ENCODE assay signal across 20 cellular contexts in genomic region chr2:4901092-4901735, GRCh38.
A peak's percentile ranks its signal among the peaks of the same experiment; 100 is the strongest.
DNase-seq lines count a peak whose midpoint lies in the region; TF ChIP-seq lines count a peak whose summit lies in the region.
"Had no signal": no experiment of that assay in that cellular context is flagged by ENCODE, and none has a peak within 500 bp of the region (broad histone marks: within the 10 kb centered on the region; RNA-seq: fewer than 3 reads in every experiment).

No MANE protein-coding gene starts in this region.

- H3K4me2 ChIP-seq in neural progenitor cell (peak overlapping the region; percentile 62), hepatocyte (no peak overlapping the region)

- H3K27ac Mint-ChIP-seq in brain (peak overlapping the region in 3 of 5 experiments; percentile 32 to 83 (median 59)), neural progenitor cell (no peak overlapping the region)
- H3K27ac Mint-ChIP-seq: H9, HFFc6, T-cell had no signal

- peaks cover 57% of the 10 kb centered on the region for H3K4me1 Mint-ChIP-seq in brain
- peaks cover 3% of the 10 kb centered on the region for H3K4me1 Mint-ChIP-seq in neural progenitor cell
- H3K4me1 Mint-ChIP-seq: H9, T-cell had no signal

- H3K36me3 ChIP-seq in neural progenitor cell (no peaks in the 10 kb centered on the region), thyroid gland (no peaks in the 10 kb centered on the region), hepatocyte (replicated peaks; ENCODE audit: insufficient read depth, low read depth) (no peaks in the 10 kb centered on the region)
- H3K36me3 ChIP-seq: BE2C, MG63, SJCRH30 had no signal

- DNase-seq in COR-L47 (lab: John Stamatoyannopoulos, UW), result peak; percentile 18
- DNase-seq in NCI-H2171 (lab: John Stamatoyannopoulos, UW), result peak; percentile 97
- peak; percentile 82 for DNase-seq in neural progenitor cell (ENCODE audit: low spot score)
- DNase-seq in KG1 (lab: John Stamatoyannopoulos, UW), result no peak
- DNase-seq in thyroid gland, result no peak
- no peak for DNase-seq in hepatocyte (ENCODE audit: low spot score)
- DNase-seq: BE2C, EL, GF-D8, GM23248, H9, HFFc6, Kasumi-1, MG63, NCI-H1417, NCI-H1930, OCI-M1, SJCRH30, T-cell had no signal

- 68 to 82% methylated on average over 8 of the region's 8 CpGs for WGBS in thyroid gland, 2 donors
- WGBS in hepatocyte (ENCODE audit: low lambda C conversion rate, missing lambda C conversion rate), result 88% methylated on average over 8 of the region's 8 CpGs

- no peak overlapping the region for H2AFZ ChIP-seq in neural progenitor cell (replicated peaks)
- H2AFZ ChIP-seq in hepatocyte, result no peak overlapping the region
- H2AFZ ChIP-seq: GM23248 had no signal

- H3K9me3 ChIP-seq in neural progenitor cell (ENCODE audit: low read depth) (no peaks in the 10 kb centered on the region), thyroid gland (no peaks in the 10 kb centered on the region), hepatocyte (ENCODE audit: low read depth) (no peaks in the 10 kb centered on the region)
- H3K9me3 ChIP-seq: BE2C, MG63, SJCRH30 had no signal

- H3K9ac ChIP-seq in neural progenitor cell, result no peak overlapping the region
- H3K9ac ChIP-seq: GM23248 had no signal

- no peak for TF ChIP-seq POLR2A in thyroid gland (IDR thresholded peaks at IDR 0.05)

- no peaks in the 10 kb centered on the region for H3K27me3 ChIP-seq in neural progenitor cell
- H3K27me3 ChIP-seq in thyroid gland, result no peaks in the 10 kb centered on the region
- H3K27me3 ChIP-seq in hepatocyte, result no peaks in the 10 kb centered on the region
- H3K27me3 ChIP-seq: BE2C, MG63 had no signal

- H3K36me3 Mint-ChIP-seq in brain (no peaks in the 10 kb centered on the region), neural progenitor cell (no peaks in the 10 kb centered on the region)
- H3K36me3 Mint-ChIP-seq: T-cell had no signal

- intact Hi-C loops in thyroid gland (cut with DNase I), result no loop called here

- H3K4me3 Mint-ChIP-seq in brain, result no peak overlapping the region
- no peak overlapping the region for H3K4me3 Mint-ChIP-seq in neural progenitor cell
- H3K4me3 Mint-ChIP-seq: H9, HFFc6, T-cell had no signal

- H3K4me3 ChIP-seq in neural progenitor cell (no peak overlapping the region), thyroid gland (replicated peaks in 1 of 3) (no peak overlapping the region), hepatocyte (no peak overlapping the region)
- H3K4me3 ChIP-seq: GM23248, MG63, SJCRH30 had no signal

- H3K27me3 Mint-ChIP-seq in brain, result no peaks in the 10 kb centered on the region
- H3K27me3 Mint-ChIP-seq in neural progenitor cell (ENCODE audit: insufficient read depth, low read depth), result peaks cover 3% of the 10 kb centered on the region
- H3K27me3 Mint-ChIP-seq: T-cell had no signal

- no peak for TF ChIP-seq CTCF in brain (conservative IDR thresholded peaks at IDR 0.05)
- no peak for TF ChIP-seq CTCF in neural progenitor cell (IDR thresholded peaks at IDR 0.05)
- TF ChIP-seq CTCF in thyroid gland (IDR thresholded peaks at IDR 0.05), result no peak
- TF ChIP-seq CTCF in hepatocyte (IDR thresholded peaks at IDR 0.05; ENCODE audit: poor library complexity), result no peak

- H3K27ac ChIP-seq in neural progenitor cell (peak overlapping the region; percentile 92), thyroid gland (no peak overlapping the region), hepatocyte (no peak overlapping the region)
- H3K27ac ChIP-seq: GM23248, SJCRH30 had no signal

- H3K79me2 ChIP-seq in neural progenitor cell (ENCODE audit: low read depth), result no peaks in the 10 kb centered on the region
- no peaks in the 10 kb centered on the region for H3K79me2 ChIP-seq in hepatocyte

- peaks cover 22% of the 10 kb centered on the region for H3F3A ChIP-seq in neural progenitor cell (ENCODE audit: low read depth)

- no peaks in the 10 kb centered on the region for H3K9me2 ChIP-seq in hepatocyte (replicated peaks; ENCODE audit: insufficient read depth)

- H3K4me1 ChIP-seq in neural progenitor cell (peaks cover 30% of the 10 kb centered on the region), thyroid gland (peaks cover 0 to 4% of the 10 kb centered on the region in 2 donors), hepatocyte (ENCODE audit: insufficient read depth) (no peaks in the 10 kb centered on the region)
- H3K4me1 ChIP-seq: BE2C had no signal

- H4K20me1 ChIP-seq in neural progenitor cell (ENCODE audit: low read depth) (no peaks in the 10 kb centered on the region), hepatocyte (ENCODE audit: insufficient read depth, poor library complexity, severe bottlenecking) (no peaks in the 10 kb centered on the region)

- H3K9me3 Mint-ChIP-seq in brain (peaks cover 0 to 13% (median 0%) of the 10 kb centered on the region in 5 experiments), neural progenitor cell (no peaks in the 10 kb centered on the region)
- H3K9me3 Mint-ChIP-seq: H9 had no signal

Comparison
In these comparisons a context has a peak if more than half of its experiments do, and no peak if none do; other contexts are left out.
1. DNase-seq: peak in COR-L47 (single experiment), NCI-H2171 (single experiment) and neural progenitor cell (single experiment); none in KG1 (single experiment), thyroid gland (0 of 2) and hepatocyte (single experiment).